In the genomic region with DNA sequence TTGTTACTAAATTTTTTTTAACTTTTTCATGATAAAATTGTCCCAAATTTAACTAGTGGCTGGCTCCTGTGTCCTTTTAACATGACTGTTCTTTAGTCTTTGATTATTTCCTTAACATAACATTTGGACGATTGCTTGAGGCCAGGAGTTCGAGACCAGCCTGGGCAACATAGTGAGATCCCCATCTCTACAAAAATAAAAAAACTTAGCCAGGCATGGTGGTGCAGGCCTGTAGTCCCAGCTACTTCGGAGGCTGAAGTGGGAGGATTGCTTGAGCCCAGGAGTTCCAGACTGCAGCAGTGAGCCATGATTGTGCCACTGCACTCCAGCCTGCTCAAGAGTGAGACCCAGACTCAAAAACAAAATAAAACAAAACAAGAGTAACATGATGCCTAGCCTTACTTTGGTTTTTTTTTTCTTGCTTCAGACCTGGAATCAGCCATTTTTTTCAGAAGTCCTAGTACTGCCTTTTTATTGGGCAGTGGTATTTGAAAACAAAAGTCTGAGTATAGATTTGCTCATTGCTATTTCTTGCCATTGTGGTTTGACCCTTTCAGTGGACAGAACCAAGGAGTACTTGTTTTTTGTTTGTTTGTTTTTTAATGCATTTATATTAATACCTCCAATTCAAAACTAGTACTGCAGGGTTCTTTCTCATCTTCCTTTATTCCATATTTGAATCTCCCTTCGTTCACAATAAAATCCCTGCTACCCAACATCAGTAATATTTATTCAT, we compare ENCODE assay signal across 9 cellular contexts. TPM values are rescaled to one million over a fixed set of nuclear protein-coding genes. Genes with fewer than 3 reads are reported as not detected.
A peak's percentile ranks its signal among the peaks of the same experiment; 100 is the strongest.
DNase-seq lines count a peak whose midpoint lies in the region; ATAC-seq lines count a peak whose summit lies in the region.
"Had no signal": no experiment of that assay in that cellular context is flagged by ENCODE, and none has a peak within 500 bp of the region (broad histone marks: within the 10 kb centered on the region; RNA-seq: fewer than 3 reads in every experiment).

No MANE protein-coding gene starts in this region.

- no peak overlapping the region for H3K27ac Mint-ChIP-seq in activated T-cell treated with anti-CD3 and anti-CD28 coated beads, Interleukin-2, amount 50 U/mL, for 24 hours
- no peak overlapping the region for H3K27ac Mint-ChIP-seq in T-helper 17 cell
- H3K27ac Mint-ChIP-seq in stimulated activated naive B cell treated with anti-CD40 and anti-IgM and Interleukin-4, amounts not matched to agents 10 μg/mL and 1 μg/mL and 100 μg/mL, for 72 hours = no peak overlapping the region

- ATAC-seq in T-helper 17 cell (no peak), right cardiac atrium (no peak), HG03442 (IDR thresholded peaks at IDR 0.05; ENCODE audit: unreplicated experiment) (no peak)
- ATAC-seq in stimulated activated naive B cell treated with anti-CD40 and anti-IgM and Interleukin-4, amounts not matched to agents 10 μg/mL and 1 μg/mL and 100 μg/mL, for 72 hours (replicated peaks) = no peak

- H3K4me1 Mint-ChIP-seq in activated T-cell treated with anti-CD3 and anti-CD28 coated beads, Interleukin-2, amount 50 U/mL, for 24 hours (ENCODE audit: low read depth) = peaks cover 73% of the 10 kb centered on the region
- peaks cover 17% of the 10 kb centered on the region for H3K4me1 Mint-ChIP-seq in T-helper 17 cell
- peaks cover 37 to 68% of the 10 kb centered on the region in 2 donors for H3K4me1 Mint-ChIP-seq in stimulated activated naive B cell treated with anti-CD40 and anti-IgM and Interleukin-4, amounts not matched to agents 10 μg/mL and 1 μg/mL and 100 μg/mL, for 72 hours

- no peaks in the 10 kb centered on the region for H3K27me3 ChIP-seq in right cardiac atrium (ENCODE audit: control insufficient read depth, insufficient read depth)

- H3K4me3 ChIP-seq in right cardiac atrium (ENCODE audit: low read length) = peak overlapping the region; percentile 37

- H3K9me3 ChIP-seq in T-helper 17 cell (ENCODE audit: control insufficient read depth, low read length, poor library complexity, severe bottlenecking) = peaks cover 3% of the 10 kb centered on the region
- H3K9me3 ChIP-seq in right cardiac atrium (ENCODE audit: control insufficient read depth, low read length) = no peaks in the 10 kb centered on the region

- no peaks in the 10 kb centered on the region for H3K27me3 Mint-ChIP-seq in activated T-cell treated with anti-CD3 and anti-CD28 coated beads, Interleukin-2, amount 50 U/mL, for 24 hours
- no peaks in the 10 kb centered on the region for H3K27me3 Mint-ChIP-seq in T-helper 17 cell
- H3K27me3 Mint-ChIP-seq in stimulated activated naive B cell treated with anti-CD40 and anti-IgM and Interleukin-4, amounts not matched to agents 10 μg/mL and 1 μg/mL and 100 μg/mL, for 72 hours = no peaks in the 10 kb centered on the region

- H3K36me3 Mint-ChIP-seq in activated T-cell treated with anti-CD3 and anti-CD28 coated beads, Interleukin-2, amount 50 U/mL, for 24 hours (ENCODE audit: low read depth) = peaks cover 58% of the 10 kb centered on the region
- no peaks in the 10 kb centered on the region for H3K36me3 Mint-ChIP-seq in T-helper 17 cell (ENCODE audit: low read depth)
- H3K36me3 Mint-ChIP-seq in stimulated activated naive B cell treated with anti-CD40 and anti-IgM and Interleukin-4, amounts not matched to agents 10 μg/mL and 1 μg/mL and 100 μg/mL, for 72 hours = peaks cover 48 to 64% of the 10 kb centered on the region in 2 donors

- no peak for DNase-seq in activated T-cell treated with anti-CD3 and anti-CD28 coated beads, Interleukin-2, amount 50 U/mL, for 24 hours
- DNase-seq in activated T-cell treated with anti-CD3 and anti-CD28 coated beads for 4 hours (no peak), T-helper 17 cell (no peak), right cardiac atrium (no peak), pons (ENCODE audit: low spot score) (no peak), NCI-H2081 treated with DMSO at 0.1 percent for 48 hours (lab: John Stamatoyannopoulos, UW) (no peak)
- no peak for DNase-seq in stimulated activated naive B cell treated with anti-CD40 and anti-IgM and Interleukin-4, amounts not matched to agents 10 μg/mL and 1 μg/mL and 100 μg/mL, for 72 hours
- DNase-seq: activated CD4-positive, alpha-beta T cell treated with anti-CD3 and anti-CD28 coated beads for 1 hour had no signal

- H3K27ac ChIP-seq in right cardiac atrium (ENCODE audit: low read length) = no peak overlapping the region

- peak overlapping the region; percentile 23 for H3K4me3 Mint-ChIP-seq in activated T-cell treated with anti-CD3 and anti-CD28 coated beads, Interleukin-2, amount 50 U/mL, for 24 hours
- H3K4me3 Mint-ChIP-seq in T-helper 17 cell = peak overlapping the region; percentile 0
- peak overlapping the region; percentile 33 to 47 for H3K4me3 Mint-ChIP-seq in stimulated activated naive B cell treated with anti-CD40 and anti-IgM and Interleukin-4, amounts not matched to agents 10 μg/mL and 1 μg/mL and 100 μg/mL, for 72 hours

- WGBS in right cardiac atrium = 73% methylated on average over 4 of the region's 4 CpGs

- H3K4me1 ChIP-seq in right cardiac atrium (ENCODE audit: control insufficient read depth, insufficient read depth, low read length) = no peaks in the 10 kb centered on the region

- intact Hi-C loops in right cardiac atrium (cut with DNase I) = loop anchor here in 2 of 4 donors (10.0 kb wide), 2 partner anchors 52 to 168 kb away; a partner anchor contains a TSS

- peaks cover 49% of the 10 kb centered on the region for H3K9me3 Mint-ChIP-seq in activated T-cell treated with anti-CD3 and anti-CD28 coated beads, Interleukin-2, amount 50 U/mL, for 24 hours
- H3K9me3 Mint-ChIP-seq in stimulated activated naive B cell treated with anti-CD40 and anti-IgM and Interleukin-4, amounts not matched to agents 10 μg/mL and 1 μg/mL and 100 μg/mL, for 72 hours = peaks cover 17 to 22% of the 10 kb centered on the region in 2 donors

RNA-seq across cellular contexts. Expression of a gene that starts 4.8 kb away (rescaled TPM):
- total RNA-seq in T-helper 17 cell = 10 to 100 TPM; 16.8 to 17.4 TPM
- 10 to 100 TPM; 18.4 to 26.0 (median 19.6) TPM for total RNA-seq in right cardiac atrium
- polyA plus RNA-seq in right cardiac atrium = 7.1 TPM

RNA-seq across cellular contexts. Expression of a gene that starts 5.0 kb away (rescaled TPM):
- total RNA-seq in T-helper 17 cell = 10 to 100 TPM; 53.3 to 59.2 TPM
- 10 to 100 TPM in 3 of 4 donors, 1 to 10 TPM in 1; 9.4 to 13.0 (median 12.3) TPM for total RNA-seq in right cardiac atrium
- 3.4 TPM for polyA plus RNA-seq in right cardiac atrium
